ENCODE assay signal across 16 cellular contexts in genomic region chr22:40479126-40479800, GRCh38.
DNase-seq lines count a peak whose midpoint lies in the region; ATAC-seq, FAIRE-seq and TF ChIP-seq lines count a peak whose summit lies in the region.
"Had no signal": no experiment of that assay in that cellular context is flagged by ENCODE, and none has a peak within 500 bp of the region (broad histone marks: within the 10 kb centered on the region; RNA-seq: fewer than 3 reads in every experiment).

No MANE protein-coding gene starts in this region.

- WGBS in A549 (ENCODE audit: missing lambda C conversion rate) = 90% methylated on average over 6 of the region's 6 CpGs

- H3K36me3 ChIP-seq in HAP-1 (replicated peaks) (no peaks in the 10 kb centered on the region), OCI-LY7 (ENCODE audit: insufficient read depth, low read length) (no peaks in the 10 kb centered on the region; the same call in 1 of the 2 replicates)

- peaks cover 1% of the 10 kb centered on the region for H3K27me3 Mint-ChIP-seq in glutamatergic neuron (ENCODE audit: unreplicated experiment)
- H3K27me3 Mint-ChIP-seq: activated naive CD8-positive, alpha-beta T cell treated with anti-CD3 and anti-CD28 coated beads, Interleukin-2, amount 50 U/mL, for 24 hours; activated T-cell treated with anti-CD3 and anti-CD28 coated beads, Interleukin-2, amount 50 U/mL, for 24 hours had no signal

- intact Hi-C loops in OCI-LY7 (cut with micrococcal nuclease; ENCODE audit: unreplicated experiment) (no loop called here), sciatic nerve (cut with DNase I) (no loop called here)

- POLR2A ChIA-PET in A549 (lab: Yijun Ruan, JAX) (no interaction called here), OCI-LY7 (lab: Charles Lee) (interaction anchor here (0.6 to 1.1 kb wide), 2 partner anchors 80 to 117 kb away, joined by 3 read pairs; no protein-coding TSS in a partner anchor)

- CTCF ChIA-PET in A549 (lab: Yijun Ruan, JAX) (interaction anchor here (0.6 to 1.8 kb wide), 6 partner anchors 9 to 172 kb away, joined by 3 to 7 read pairs (median 4); no protein-coding TSS in a partner anchor), OCI-LY7 (lab: Charles Lee; ENCODE audit: unreplicated experiment) (no interaction called here)

- TF ChIP-seq POLR2A in A549 (IDR thresholded peaks at IDR 0.05; ENCODE audit: low read length) = no peak

- no peak overlapping the region for H3K4me3 ChIP-seq in A549
- no peak overlapping the region for H3K4me3 ChIP-seq in HAP-1
- H3K4me3 ChIP-seq in OCI-LY7 (ENCODE audit: low read depth, low read length, poor library complexity, severe bottlenecking) = no peak overlapping the region
- H3K4me3 ChIP-seq: tibial nerve had no signal

- no peak overlapping the region for H3K4me3 Mint-ChIP-seq in glutamatergic neuron (ENCODE audit: unreplicated experiment)
- H3K4me3 Mint-ChIP-seq: activated naive CD8-positive, alpha-beta T cell treated with anti-CD3 and anti-CD28 coated beads, Interleukin-2, amount 50 U/mL, for 24 hours; activated T-cell treated with anti-CD3 and anti-CD28 coated beads, Interleukin-2, amount 50 U/mL, for 24 hours had no signal

- peak overlapping the region; percentile 17 for H3K27ac Mint-ChIP-seq in glutamatergic neuron (ENCODE audit: unreplicated experiment)
- H3K27ac Mint-ChIP-seq: activated naive CD8-positive, alpha-beta T cell treated with anti-CD3 and anti-CD28 coated beads, Interleukin-2, amount 50 U/mL, for 24 hours; activated T-cell treated with anti-CD3 and anti-CD28 coated beads, Interleukin-2, amount 50 U/mL, for 24 hours had no signal

- TF ChIP-seq CTCF in A549 (IDR thresholded peaks at IDR 0.05) (no peak), OCI-LY7 (conservative IDR thresholded peaks at IDR 0.05; ENCODE audit: low read length) (peak; percentile 73), glutamatergic neuron (IDR thresholded peaks at IDR 0.05; ENCODE audit: partially characterized antibody, unreplicated experiment) (no peak)

- no TSS peak for BruUV-seq in OCI-LY7 (replicated peaks; lab: Mats Ljungman, UMichigan)

- no peaks in the 10 kb centered on the region for H3K9me2 ChIP-seq in OCI-LY7 (ENCODE audit: insufficient read depth, low read length)

- peaks cover 58% of the 10 kb centered on the region for H3K4me1 ChIP-seq in A549
- peaks cover 20% of the 10 kb centered on the region for H3K4me1 ChIP-seq in HAP-1
- H3K4me1 ChIP-seq in OCI-LY7 (ENCODE audit: insufficient read depth, low read length, poor library complexity, severe bottlenecking) = peaks cover 48% of the 10 kb centered on the region

- H3K9me3 Mint-ChIP-seq in glutamatergic neuron (ENCODE audit: unreplicated experiment) = peaks cover 2% of the 10 kb centered on the region
- H3K9me3 Mint-ChIP-seq: activated naive CD8-positive, alpha-beta T cell treated with anti-CD3 and anti-CD28 coated beads, Interleukin-2, amount 50 U/mL, for 24 hours; activated T-cell treated with anti-CD3 and anti-CD28 coated beads, Interleukin-2, amount 50 U/mL, for 24 hours had no signal

- no peaks in the 10 kb centered on the region for H3K36me3 Mint-ChIP-seq in glutamatergic neuron (ENCODE audit: unreplicated experiment)

- H2AFZ ChIP-seq in OCI-LY7 (ENCODE audit: low read length) = no peak overlapping the region

- no peaks in the 10 kb centered on the region for H4K20me1 ChIP-seq in OCI-LY7 (ENCODE audit: insufficient read depth, low read length)

- in situ Hi-C loops in HAP-1 (cut with MboI; ENCODE audit: low sequenced_read_pairs) = no loop called here

- H3K27me3 ChIP-seq in HAP-1 (ENCODE audit: low read depth) = no peaks in the 10 kb centered on the region
- H3K27me3 ChIP-seq: tibial nerve had no signal

- H3K79me2 ChIP-seq in OCI-LY7 (ENCODE audit: insufficient read depth, low read depth, low read length) = peaks cover 11% of the 10 kb centered on the region; the same call in 1 of the 2 replicates

- H3K27ac ChIP-seq in A549 (peak overlapping the region; percentile 19 to 30; a peak in 3 of 6 replicates), OCI-LY7 (ENCODE audit: low read depth, low read length, poor library complexity, severe bottlenecking) (no peak overlapping the region)
- H3K27ac ChIP-seq: tibial nerve had no signal

- H3K4me2 ChIP-seq in A549 (no peak overlapping the region; the same call in 2 of the 3 replicates), OCI-LY7 (ENCODE audit: low read length) (no peak overlapping the region)

- H3K9me3 ChIP-seq in A549 = no peaks in the 10 kb centered on the region
- no peaks in the 10 kb centered on the region for H3K9me3 ChIP-seq in HAP-1
- H3K9me3 ChIP-seq in OCI-LY7 (ENCODE audit: low read length) = no peaks in the 10 kb centered on the region
- H3K9me3 ChIP-seq: tibial nerve had no signal

- no peak for FAIRE-seq in A549 (lab: Jason Lieb, UNC)

- no peak for TF ChIP-seq EP300 in A549 (IDR thresholded peaks at IDR 0.05)

- H3K4me1 Mint-ChIP-seq in glutamatergic neuron (ENCODE audit: low read depth, unreplicated experiment) = peaks cover 8% of the 10 kb centered on the region

- TF ChIP-seq RAD21 in A549 (conservative IDR thresholded peaks at IDR 0.05 in 1 of 2, IDR thresholded peaks at IDR 0.05 in 1 of 2) = peak in 1 of 2 experiments; percentile 18; a peak in 1 of 5 replicates

- no peak for DNase-seq in A549 (ENCODE audit: low read depth in 1 of 2, low spot score in 1 of 2)
- DNase-seq in HAP-1 (ENCODE audit: low spot score in 2 of 2) = peak; percentile 34 to 40
- no peak for DNase-seq in OCI-LY7 (ENCODE audit: low spot score)
- no peak for DNase-seq in glutamatergic neuron
- no peak for DNase-seq in sciatic nerve (ENCODE audit: low spot score)
- DNase-seq in activated CD4-positive, CD25-positive, alpha-beta regulatory T cell (lab: John Stamatoyannopoulos, UW) = no peak
- no peak for DNase-seq in SIG-M5 treated with dmso at 0.1 percent for 504 hours (lab: John Stamatoyannopoulos, UW; ENCODE audit: unreplicated experiment)
- DNase-seq: activated CD4-positive, alpha-beta T cell treated with anti-CD3 and anti-CD28 coated beads for 4 hours; activated naive CD8-positive, alpha-beta T cell treated with anti-CD3 and anti-CD28 coated beads, Interleukin-2, amount 50 U/mL, for 24 hours; activated T-cell treated with anti-CD3 and anti-CD28 coated beads, Interleukin-2, amount 50 U/mL, for 24 hours; mesenchymal stem cell; NCI-H1092; stimulated activated CD4-positive, alpha-beta T cell treated with anti-CD3 and anti-CD28 coated beads, Interleukin-4, amount 100 ng/mL, for 24 hours; T-helper 2 cell had no signal

- ATAC-seq in A549 (no peak), sciatic nerve (no peak), HG03045 (IDR thresholded peaks at IDR 0.05; ENCODE audit: unreplicated experiment) (no peak)
- ATAC-seq: activated naive CD8-positive, alpha-beta T cell treated with anti-CD3 and anti-CD28 coated beads, Interleukin-2, amount 50 U/mL, for 24 hours had no signal

TF ChIP-seq in A549, 52 proteins besides CTCF, POLR2A, EP300 and RAD21:
- no peak for TF ChIP-seq TFCP2L1 (CRISPR knock-in tag; IDR thresholded peaks at IDR 0.05)

Comparison
In these comparisons a context has a peak if more than half of its experiments do, and no peak if none do; other contexts are left out.
1. DNase-seq: peak in HAP-1 (2 of 2); none in A549 (0 of 2), OCI-LY7 (single experiment), glutamatergic neuron (single experiment), sciatic nerve (single experiment), activated CD4-positive, CD25-positive, alpha-beta regulatory T cell (0 of 4) and SIG-M5 treated with dmso at 0.1 percent for 504 hours (single experiment).